ENCODE assay signal across 9 cellular contexts in genomic region chr18:26307161-26307773, GRCh38.
DNase-seq lines count a peak whose midpoint lies in the region; ATAC-seq and TF ChIP-seq lines count a peak whose summit lies in the region.
"Had no signal": no experiment of that assay in that cellular context is flagged by ENCODE, and none has a peak within 500 bp of the region (broad histone marks: within the 10 kb centered on the region; RNA-seq: fewer than 3 reads in every experiment).

No MANE protein-coding gene starts in this region.

- DNase-seq in activated naive CD4-positive, alpha-beta T cell treated with anti-CD3 and anti-CD28 coated beads, Interleukin-2, amount 10 ng/mL, durations not matched to agents 7 days and 5 days = peak; percentile 33
- no peak for DNase-seq in activated naive CD4-positive, alpha-beta T cell treated with anti-CD3 and anti-CD28 coated beads, Interleukin-2, amount 50 U/mL, for 16 hours
- DNase-seq in NCI-H2029 (lab: John Stamatoyannopoulos, UW) = peak; percentile 32
- DNase-seq in activated B cell treated with CpG ODN at 0.5 μM for 24 hours = no peak
- DNase-seq in left ventricle myocardium superior = no peak
- no peak for DNase-seq in stimulated activated naive B cell treated with anti-CD40 and anti-IgM and Interleukin-4, amounts not matched to agents 10 μg/mL and 1 μg/mL and 100 μg/mL, for 72 hours
- DNase-seq in stimulated activated CD4-positive, alpha-beta T cell treated with anti-CD3 and anti-CD28 coated beads, Interleukin-4, amount 100 ng/mL, for 24 hours = no peak

- H3K27me3 Mint-ChIP-seq in activated naive CD4-positive, alpha-beta T cell treated with anti-CD3 and anti-CD28 coated beads, Interleukin-2, amount 10 ng/mL, durations not matched to agents 7 days and 5 days = no peaks in the 10 kb centered on the region
- no peaks in the 10 kb centered on the region for H3K27me3 Mint-ChIP-seq in activated B cell treated with CpG ODN at 0.5 μM for 24 hours
- no peaks in the 10 kb centered on the region for H3K27me3 Mint-ChIP-seq in stimulated activated naive B cell treated with anti-CD40 and anti-IgM and Interleukin-4, amounts not matched to agents 10 μg/mL and 1 μg/mL and 100 μg/mL, for 72 hours
- H3K27me3 Mint-ChIP-seq: central memory CD8-positive, alpha-beta T cell had no signal

- no peak overlapping the region for H3K4me3 Mint-ChIP-seq in activated naive CD4-positive, alpha-beta T cell treated with anti-CD3 and anti-CD28 coated beads, Interleukin-2, amount 10 ng/mL, durations not matched to agents 7 days and 5 days
- no peak overlapping the region for H3K4me3 Mint-ChIP-seq in activated B cell treated with CpG ODN at 0.5 μM for 24 hours
- H3K4me3 Mint-ChIP-seq in stimulated activated naive B cell treated with anti-CD40 and anti-IgM and Interleukin-4, amounts not matched to agents 10 μg/mL and 1 μg/mL and 100 μg/mL, for 72 hours = no peak overlapping the region
- H3K4me3 Mint-ChIP-seq: central memory CD8-positive, alpha-beta T cell had no signal

- no peaks in the 10 kb centered on the region for H3K4me1 Mint-ChIP-seq in activated naive CD4-positive, alpha-beta T cell treated with anti-CD3 and anti-CD28 coated beads, Interleukin-2, amount 10 ng/mL, durations not matched to agents 7 days and 5 days
- no peaks in the 10 kb centered on the region for H3K4me1 Mint-ChIP-seq in activated B cell treated with CpG ODN at 0.5 μM for 24 hours
- H3K4me1 Mint-ChIP-seq in stimulated activated naive B cell treated with anti-CD40 and anti-IgM and Interleukin-4, amounts not matched to agents 10 μg/mL and 1 μg/mL and 100 μg/mL, for 72 hours = peaks cover 2 to 6% of the 10 kb centered on the region in 2 donors
- H3K4me1 Mint-ChIP-seq: central memory CD8-positive, alpha-beta T cell had no signal

- CTCF ChIA-PET in activated naive CD4-positive, alpha-beta T cell treated with anti-CD3 and anti-CD28 coated beads, Interleukin-2, amount 10 ng/mL, durations not matched to agents 7 days and 5 days (lab: Charles Lee) = interaction anchor here (0.7 to 1.8 kb wide), 8 partner anchors 9 to 344 kb away, joined by 3 to 9 read pairs (median 3); no protein-coding TSS in a partner anchor
- CTCF ChIA-PET in activated B cell treated with CpG ODN at 0.5 μM for 24 hours (lab: Charles Lee) = interaction anchor here (0.7 to 1.2 kb wide), 5 partner anchors 14 to 1292 kb away, joined by 3 read pairs; no protein-coding TSS in a partner anchor

- POLR2A ChIA-PET in activated B cell treated with CpG ODN at 0.5 μM for 24 hours (lab: Charles Lee) = no interaction called here

- H3K27ac Mint-ChIP-seq in activated naive CD4-positive, alpha-beta T cell treated with anti-CD3 and anti-CD28 coated beads, Interleukin-2, amount 10 ng/mL, durations not matched to agents 7 days and 5 days = no peak overlapping the region
- H3K27ac Mint-ChIP-seq in activated B cell treated with CpG ODN at 0.5 μM for 24 hours = no peak overlapping the region
- no peak overlapping the region for H3K27ac Mint-ChIP-seq in stimulated activated naive B cell treated with anti-CD40 and anti-IgM and Interleukin-4, amounts not matched to agents 10 μg/mL and 1 μg/mL and 100 μg/mL, for 72 hours

- ATAC-seq in HG02759 (IDR thresholded peaks at IDR 0.05; ENCODE audit: unreplicated experiment) (peak; percentile 80), activated B cell treated with CpG ODN at 0.5 μM for 24 hours (ENCODE audit: low read depth) (peak; percentile 42), left ventricle myocardium superior (peak; percentile 39)
- ATAC-seq in stimulated activated naive B cell treated with anti-CD40 and anti-IgM and Interleukin-4, amounts not matched to agents 10 μg/mL and 1 μg/mL and 100 μg/mL, for 72 hours (replicated peaks) = peak; percentile 56 to 70

- H3K9me3 Mint-ChIP-seq in activated naive CD4-positive, alpha-beta T cell treated with anti-CD3 and anti-CD28 coated beads, Interleukin-2, amount 10 ng/mL, durations not matched to agents 7 days and 5 days = peaks cover 2% of the 10 kb centered on the region
- no peaks in the 10 kb centered on the region for H3K9me3 Mint-ChIP-seq in activated B cell treated with CpG ODN at 0.5 μM for 24 hours
- peaks cover 0 to 2% of the 10 kb centered on the region in 2 donors for H3K9me3 Mint-ChIP-seq in stimulated activated naive B cell treated with anti-CD40 and anti-IgM and Interleukin-4, amounts not matched to agents 10 μg/mL and 1 μg/mL and 100 μg/mL, for 72 hours
- H3K9me3 Mint-ChIP-seq: central memory CD8-positive, alpha-beta T cell had no signal

- intact Hi-C loops in activated B cell treated with CpG ODN at 0.5 μM for 24 hours (cut with micrococcal nuclease) = loop anchor here (5.0 kb wide), 1 partner anchor 695 kb away; no protein-coding TSS in a partner anchor
- intact Hi-C loops in left ventricle myocardium superior (cut with micrococcal nuclease) = no loop called here

- peaks cover 2% of the 10 kb centered on the region for H3K36me3 Mint-ChIP-seq in activated naive CD4-positive, alpha-beta T cell treated with anti-CD3 and anti-CD28 coated beads, Interleukin-2, amount 10 ng/mL, durations not matched to agents 7 days and 5 days
- H3K36me3 Mint-ChIP-seq in activated B cell treated with CpG ODN at 0.5 μM for 24 hours (ENCODE audit: low read depth) = peaks cover 9% of the 10 kb centered on the region
- H3K36me3 Mint-ChIP-seq in stimulated activated naive B cell treated with anti-CD40 and anti-IgM and Interleukin-4, amounts not matched to agents 10 μg/mL and 1 μg/mL and 100 μg/mL, for 72 hours = peaks cover 8 to 20% of the 10 kb centered on the region in 2 donors

- TF ChIP-seq CTCF in activated B cell treated with CpG ODN at 0.5 μM for 24 hours (IDR thresholded peaks at IDR 0.05) = no peak

Comparison
In these comparisons a context has a peak if more than half of its experiments do, and no peak if none do; other contexts are left out.
1. DNase-seq: peak in activated naive CD4-positive, alpha-beta T cell treated with anti-CD3 and anti-CD28 coated beads, Interleukin-2, amount 10 ng/mL, durations not matched to agents 7 days and 5 days (single experiment) and NCI-H2029 (single experiment); none in activated naive CD4-positive, alpha-beta T cell treated with anti-CD3 and anti-CD28 coated beads, Interleukin-2, amount 50 U/mL, for 16 hours (single experiment), activated B cell treated with CpG ODN at 0.5 μM for 24 hours (single experiment), left ventricle myocardium superior (single experiment), stimulated activated naive B cell treated with anti-CD40 and anti-IgM and Interleukin-4, amounts not matched to agents 10 μg/mL and 1 μg/mL and 100 μg/mL, for 72 hours (single experiment) and stimulated activated CD4-positive, alpha-beta T cell treated with anti-CD3 and anti-CD28 coated beads, Interleukin-4, amount 100 ng/mL, for 24 hours (single experiment).
2. Peak in every context shown above with its lines, with median percentiles within 50 percentile points of each other: ATAC-seq.